ENCODE assay signal across 2 cellular contexts in the genomic region with DNA sequence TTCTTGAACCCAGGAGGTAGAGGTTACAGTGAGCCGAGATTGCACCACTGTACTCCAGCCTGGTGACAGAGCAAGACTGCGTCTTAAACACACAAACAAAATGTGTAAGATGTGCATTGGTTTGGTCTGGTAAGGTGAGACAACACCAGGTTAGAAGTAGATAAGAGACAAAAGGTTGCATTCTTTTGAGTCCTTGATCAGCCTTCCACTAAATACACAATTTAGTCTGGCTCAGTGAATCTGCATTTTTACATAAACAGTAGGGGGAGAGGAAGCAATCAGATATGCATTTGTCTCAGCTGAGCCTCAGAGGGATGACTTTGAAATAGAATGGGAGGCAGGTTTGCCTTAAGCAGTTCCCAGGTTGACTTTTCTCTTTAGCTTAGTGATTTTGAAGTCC.
TF ChIP-seq lines count a peak whose summit lies in the region.

No MANE protein-coding gene starts in this region.

TF ChIP-seq in GM23338, 12 proteins besides CTCF, POLR2A, EP300 and RAD21:
- TF ChIP-seq NANOG (IDR thresholded peaks at IDR 0.05; ENCODE audit: borderline replicate concordance) (peak; percentile 83), POLR2AphosphoS5 (IDR thresholded peaks at IDR 0.05; ENCODE audit: low read depth) (peak; percentile 21; the same call in 1 of the 2 replicates)
- TF ChIP-seq, protein P1, sequence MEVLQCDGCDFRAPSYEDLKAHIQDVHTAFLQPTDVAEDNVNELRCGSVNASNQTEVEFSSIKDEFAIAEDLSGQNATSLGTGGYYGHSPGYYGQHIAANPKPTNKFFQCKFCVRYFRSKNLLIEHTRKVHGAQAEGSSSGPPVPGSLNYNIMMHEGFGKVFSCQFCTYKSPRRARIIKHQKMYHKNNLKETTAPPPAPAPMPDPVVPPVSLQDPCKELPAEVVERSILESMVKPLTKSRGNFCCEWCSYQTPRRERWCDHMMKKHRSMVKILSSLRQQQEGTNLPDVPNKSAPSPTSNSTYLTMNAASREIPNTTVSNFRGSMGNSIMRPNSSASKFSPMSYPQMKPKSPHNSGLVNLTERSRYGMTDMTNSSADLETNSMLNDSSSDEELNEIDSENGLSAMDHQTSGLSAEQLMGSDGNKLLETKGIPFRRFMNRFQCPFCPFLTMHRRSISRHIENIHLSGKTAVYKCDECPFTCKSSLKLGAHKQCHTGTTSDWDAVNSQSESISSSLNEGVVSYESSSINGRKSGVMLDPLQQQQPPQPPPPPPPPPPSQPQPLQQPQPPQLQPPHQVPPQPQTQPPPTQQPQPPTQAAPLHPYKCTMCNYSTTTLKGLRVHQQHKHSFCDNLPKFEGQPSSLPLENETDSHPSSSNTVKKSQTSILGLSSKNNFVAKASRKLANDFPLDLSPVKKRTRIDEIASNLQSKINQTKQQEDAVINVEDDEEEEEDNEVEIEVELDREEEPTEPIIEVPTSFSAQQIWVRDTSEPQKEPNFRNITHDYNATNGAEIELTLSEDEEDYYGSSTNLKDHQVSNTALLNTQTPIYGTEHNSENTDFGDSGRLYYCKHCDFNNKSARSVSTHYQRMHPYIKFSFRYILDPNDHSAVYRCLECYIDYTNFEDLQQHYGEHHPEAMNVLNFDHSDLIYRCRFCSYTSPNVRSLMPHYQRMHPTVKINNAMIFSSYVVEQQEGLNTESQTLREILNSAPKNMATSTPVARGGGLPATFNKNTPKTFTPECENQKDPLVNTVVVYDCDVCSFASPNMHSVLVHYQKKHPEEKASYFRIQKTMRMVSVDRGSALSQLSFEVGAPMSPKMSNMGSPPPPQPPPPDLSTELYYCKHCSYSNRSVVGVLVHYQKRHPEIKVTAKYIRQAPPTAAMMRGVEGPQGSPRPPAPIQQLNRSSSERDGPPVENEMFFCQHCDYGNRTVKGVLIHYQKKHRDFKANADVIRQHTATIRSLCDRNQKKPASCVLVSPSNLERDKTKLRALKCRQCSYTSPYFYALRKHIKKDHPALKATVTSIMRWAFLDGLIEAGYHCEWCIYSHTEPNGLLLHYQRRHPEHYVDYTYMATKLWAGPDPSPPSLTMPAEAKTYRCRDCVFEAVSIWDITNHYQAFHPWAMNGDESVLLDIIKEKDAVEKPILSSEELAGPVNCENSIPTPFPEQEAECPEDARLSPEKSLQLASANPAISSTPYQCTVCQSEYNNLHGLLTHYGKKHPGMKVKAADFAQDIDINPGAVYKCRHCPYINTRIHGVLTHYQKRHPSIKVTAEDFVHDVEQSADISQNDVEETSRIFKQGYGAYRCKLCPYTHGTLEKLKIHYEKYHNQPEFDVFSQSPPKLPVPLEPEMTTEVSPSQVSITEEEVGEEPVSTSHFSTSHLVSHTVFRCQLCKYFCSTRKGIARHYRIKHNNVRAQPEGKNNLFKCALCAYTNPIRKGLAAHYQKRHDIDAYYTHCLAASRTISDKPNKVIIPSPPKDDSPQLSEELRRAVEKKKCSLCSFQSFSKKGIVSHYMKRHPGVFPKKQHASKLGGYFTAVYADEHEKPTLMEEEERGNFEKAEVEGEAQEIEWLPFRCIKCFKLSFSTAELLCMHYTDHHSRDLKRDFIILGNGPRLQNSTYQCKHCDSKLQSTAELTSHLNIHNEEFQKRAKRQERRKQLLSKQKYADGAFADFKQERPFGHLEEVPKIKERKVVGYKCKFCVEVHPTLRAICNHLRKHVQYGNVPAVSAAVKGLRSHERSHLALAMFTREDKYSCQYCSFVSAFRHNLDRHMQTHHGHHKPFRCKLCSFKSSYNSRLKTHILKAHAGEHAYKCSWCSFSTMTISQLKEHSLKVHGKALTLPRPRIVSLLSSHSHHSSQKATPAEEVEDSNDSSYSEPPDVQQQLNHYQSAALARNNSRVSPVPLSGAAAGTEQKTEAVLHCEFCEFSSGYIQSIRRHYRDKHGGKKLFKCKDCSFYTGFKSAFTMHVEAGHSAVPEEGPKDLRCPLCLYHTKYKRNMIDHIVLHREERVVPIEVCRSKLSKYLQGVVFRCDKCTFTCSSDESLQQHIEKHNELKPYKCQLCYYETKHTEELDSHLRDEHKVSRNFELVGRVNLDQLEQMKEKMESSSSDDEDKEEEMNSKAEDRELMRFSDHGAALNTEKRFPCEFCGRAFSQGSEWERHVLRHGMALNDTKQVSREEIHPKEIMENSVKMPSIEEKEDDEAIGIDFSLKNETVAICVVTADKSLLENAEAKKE (CRISPR knock-in tag; IDR thresholded peaks at IDR 0.05): peak; percentile 39; the same call in 1 of the 2 replicates
TF ChIP-seq in GM23338: peak in this region for 3; not testable (repeated sequence) for 9.

TF ChIP-seq in WTC11, 78 proteins besides CTCF, POLR2A, EP300 and RAD21:
- peak; percentile 77; the same call in 1 of the 2 replicates for TF ChIP-seq TEAD1 (CRISPR knock-in tag; IDR thresholded peaks at IDR 0.05)
- TF ChIP-seq FOXK1 (CRISPR knock-in tag; IDR thresholded peaks at IDR 0.05): 0 out of 2 replicates have a peak, but pooled peaks have one; percentile 52
